1 cellular context compared by ENCODE assay signal in the genomic region with DNA sequence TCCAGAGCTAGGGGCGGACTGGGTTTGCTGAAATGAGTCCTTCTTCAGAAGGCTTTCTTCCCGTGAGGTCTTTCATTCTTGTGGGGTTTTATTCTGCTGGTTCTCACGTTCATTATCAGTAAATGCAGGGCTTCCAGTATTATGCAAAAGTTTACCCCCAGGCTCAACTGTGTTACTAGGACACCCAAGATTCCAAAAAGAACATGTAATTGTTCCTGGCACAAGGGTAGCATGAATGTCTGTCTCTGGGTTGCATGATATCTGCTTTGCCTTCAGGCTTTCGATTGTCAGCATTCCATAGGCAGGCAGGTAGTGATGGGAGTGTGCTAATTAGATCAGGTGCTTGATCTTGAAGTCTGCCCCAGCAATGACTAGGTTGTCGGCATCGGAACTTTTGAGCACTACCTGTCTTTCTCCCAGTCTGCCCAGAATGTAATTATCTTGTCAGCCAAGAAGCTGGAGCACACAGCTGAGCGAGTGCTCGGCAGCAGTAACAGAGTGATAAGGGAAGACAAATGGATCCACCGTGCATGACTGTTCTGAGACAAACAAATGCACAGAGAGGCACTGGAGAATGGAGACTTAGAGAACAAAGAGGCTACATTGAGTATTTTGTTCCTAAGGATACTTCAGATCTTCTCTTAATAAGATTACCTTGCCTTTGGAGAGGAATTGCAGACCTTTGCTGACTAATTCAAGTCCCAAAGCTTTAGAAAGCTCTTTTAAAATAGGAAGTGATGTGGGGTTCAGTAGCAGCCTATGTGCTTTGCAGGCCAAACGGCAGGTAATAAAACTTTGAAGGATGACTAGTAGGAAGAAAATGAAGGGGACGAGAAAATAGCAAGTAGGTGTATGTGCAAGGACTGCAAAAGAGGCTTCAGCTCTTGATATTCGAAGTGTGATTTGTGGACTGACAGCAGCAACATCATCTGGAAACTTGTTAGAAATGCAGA.
TF ChIP-seq lines count a peak whose summit lies in the region.

No MANE protein-coding gene starts in this region.

TF ChIP-seq in K562, 482 proteins besides CTCF, POLR2A, EP300 and RAD21 (continued from another document):
- TF ChIP-seq, protein P1, sequence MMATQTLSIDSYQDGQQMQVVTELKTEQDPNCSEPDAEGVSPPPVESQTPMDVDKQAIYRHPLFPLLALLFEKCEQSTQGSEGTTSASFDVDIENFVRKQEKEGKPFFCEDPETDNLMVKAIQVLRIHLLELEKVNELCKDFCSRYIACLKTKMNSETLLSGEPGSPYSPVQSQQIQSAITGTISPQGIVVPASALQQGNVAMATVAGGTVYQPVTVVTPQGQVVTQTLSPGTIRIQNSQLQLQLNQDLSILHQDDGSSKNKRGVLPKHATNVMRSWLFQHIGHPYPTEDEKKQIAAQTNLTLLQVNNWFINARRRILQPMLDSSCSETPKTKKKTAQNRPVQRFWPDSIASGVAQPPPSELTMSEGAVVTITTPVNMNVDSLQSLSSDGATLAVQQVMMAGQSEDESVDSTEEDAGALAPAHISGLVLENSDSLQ (IDR thresholded peaks at IDR 0.05) = no peak
- TF ChIP-seq JUNB (CRISPR knock-in tag; conservative IDR thresholded peaks at IDR 0.05) = no peak
- TF ChIP-seq HNRNPLL (IDR thresholded peaks at IDR 0.05; ENCODE audit: low read depth, low read length, poor library complexity, severe bottlenecking) = no peak
- TF ChIP-seq TAL1 (IDR thresholded peaks at IDR 0.05) = peak; percentile 19; the same call in 1 of the 2 replicates
- 0 out of 2 replicates have a peak, but pooled peaks have one; percentile 22 for TF ChIP-seq STAT5A (IDR thresholded peaks at IDR 0.05; ENCODE audit: borderline replicate concordance, low read length)
